In genomic region chr6:118739976-118740771, GRCh38 we compare ENCODE assay signal across 15 cellular contexts.
DNase-seq lines count a peak whose midpoint lies in the region; ATAC-seq and TF ChIP-seq lines count a peak whose summit lies in the region.
"Had no signal": no experiment of that assay in that cellular context is flagged by ENCODE, and none has a peak within 500 bp of the region (broad histone marks: within the 10 kb centered on the region; RNA-seq: fewer than 3 reads in every experiment).

No MANE protein-coding gene starts in this region.

- H3K27me3 Mint-ChIP-seq in osteocyte (ENCODE audit: unreplicated experiment), result peaks cover 28% of the 10 kb centered on the region

- no peak overlapping the region for H3K4me3 ChIP-seq in prostate gland
- H3K4me3 ChIP-seq: gastroesophageal sphincter had no signal

- TF ChIP-seq POLR2A in prostate gland (IDR thresholded peaks at IDR 0.05), result no peak

- H3K27me3 ChIP-seq in prostate gland (replicated peaks; ENCODE audit: insufficient read depth), result no peaks in the 10 kb centered on the region
- H3K27me3 ChIP-seq: adrenal gland, gastroesophageal sphincter had no signal

- no peaks in the 10 kb centered on the region for H3K4me1 Mint-ChIP-seq in osteocyte (ENCODE audit: unreplicated experiment)

- H3K27ac Mint-ChIP-seq in osteocyte (ENCODE audit: unreplicated experiment), result no peak overlapping the region
- H3K27ac Mint-ChIP-seq: activated CD4-positive, alpha-beta T cell treated with anti-CD3 and anti-CD28 coated beads, Interleukin-2, amount 10 ng/mL, durations not matched to agents 7 days and 5 days; progenitor cell of endocrine pancreas; T-helper 1 cell treated with Interleukin-12 subunit alpha and Interleukin-12 subunit beta and Interleukin-4 antibody, amounts not matched to agents 30 μg/mL and 1 μg/mL, for 36 hours had no signal

- no peak for ATAC-seq in GM21447 (IDR thresholded peaks at IDR 0.05; ENCODE audit: unreplicated experiment)
- ATAC-seq: activated T-cell treated with anti-CD3 and anti-CD28 coated beads, Interleukin-2, amount 50 U/mL, for 4 hours had no signal

- 51% methylated on average over 5 of the region's 5 CpGs for WGBS in prostate gland

- H3K27ac ChIP-seq in prostate gland, result no peak overlapping the region
- H3K27ac ChIP-seq: gastroesophageal sphincter had no signal

- H3K9me3 ChIP-seq in prostate gland, result no peaks in the 10 kb centered on the region
- H3K9me3 ChIP-seq: adrenal gland, gastroesophageal sphincter had no signal

- H3K36me3 ChIP-seq in prostate gland, result no peaks in the 10 kb centered on the region
- H3K36me3 ChIP-seq: adrenal gland, gastroesophageal sphincter had no signal

- H3K9me3 Mint-ChIP-seq in osteocyte (ENCODE audit: unreplicated experiment), result no peaks in the 10 kb centered on the region
- H3K9me3 Mint-ChIP-seq: activated CD4-positive, alpha-beta T cell treated with anti-CD3 and anti-CD28 coated beads, Interleukin-2, amount 10 ng/mL, durations not matched to agents 7 days and 5 days; activated T-cell treated with anti-CD3 and anti-CD28 coated beads, Interleukin-2, amount 50 U/mL, for 4 hours; T-helper 1 cell treated with Interleukin-12 subunit alpha and Interleukin-12 subunit beta and Interleukin-4 antibody, amounts not matched to agents 30 μg/mL and 1 μg/mL, for 36 hours had no signal

- no peaks in the 10 kb centered on the region for H3K4me1 ChIP-seq in prostate gland (replicated peaks)

- H3K4me3 Mint-ChIP-seq in osteocyte (ENCODE audit: unreplicated experiment), result no peak overlapping the region
- H3K4me3 Mint-ChIP-seq: activated CD4-positive, alpha-beta T cell treated with anti-CD3 and anti-CD28 coated beads, Interleukin-2, amount 10 ng/mL, durations not matched to agents 7 days and 5 days; activated T-cell treated with anti-CD3 and anti-CD28 coated beads, Interleukin-2, amount 50 U/mL, for 4 hours; T-helper 1 cell treated with Interleukin-12 subunit alpha and Interleukin-12 subunit beta and Interleukin-4 antibody, amounts not matched to agents 30 μg/mL and 1 μg/mL, for 36 hours had no signal

- no peaks in the 10 kb centered on the region for H3K36me3 Mint-ChIP-seq in osteocyte (ENCODE audit: unreplicated experiment)

- DNase-seq in NCI-H1417 (lab: John Stamatoyannopoulos, UW) (peak in 2 of 3 experiments; percentile 11 to 49), NCI-H1417 treated with DMSO at 0.1 percent for 48 hours (lab: John Stamatoyannopoulos, UW) (no peak), NCI-H1105 treated with DMSO at 0.1 percent for 48 hours (lab: John Stamatoyannopoulos, UW) (peak; percentile 91), amniotic epithelial cell (ENCODE audit: low read depth) (peak; percentile 60), left kidney (ENCODE audit: low read depth, low spot score) (peak; percentile 13), osteocyte (ENCODE audit: extremely low spot score, unreplicated experiment) (no peak), prostate gland (ENCODE audit: low spot score) (no peak)
- DNase-seq: activated CD4-positive, alpha-beta T cell treated with anti-CD3 and anti-CD28 coated beads, Interleukin-2, amount 10 ng/mL, durations not matched to agents 7 days and 5 days; activated T-cell treated with anti-CD3 and anti-CD28 coated beads, Interleukin-2, amount 50 U/mL, for 4 hours; adrenal gland; NCI-H2227 treated with DMSO at 0.1 percent for 48 hours had no signal

- intact Hi-C loops in prostate gland (cut with DNase I), result no loop called here

- TF ChIP-seq CTCF in osteocyte (IDR thresholded peaks at IDR 0.05) (no peak), prostate gland (IDR thresholded peaks at IDR 0.05) (no peak)

Comparison
In these comparisons a context has a peak if more than half of its experiments do, and no peak if none do; other contexts are left out.
1. DNase-seq: peak in NCI-H1417 (2 of 3), NCI-H1105 treated with DMSO at 0.1 percent for 48 hours (single experiment), amniotic epithelial cell (single experiment) and left kidney (single experiment); none in NCI-H1417 treated with DMSO at 0.1 percent for 48 hours (single experiment), osteocyte (single experiment) and prostate gland (single experiment).